ENCODE assay signal across 2 cellular contexts in genomic region chr11:123163621-123164020, GRCh38.
TF ChIP-seq lines count a peak whose summit lies in the region.

No MANE protein-coding gene starts in this region.

TF ChIP-seq in IMR-90, 13 proteins besides CTCF, POLR2A, EP300 and RAD21:
- TF ChIP-seq NFE2L2 (IDR thresholded peaks at IDR 0.05; ENCODE audit: low read depth, low read length) (no peak), MXI1 (IDR thresholded peaks at IDR 0.05; ENCODE audit: borderline replicate concordance, low read depth, low read length) (no peak), SMC3 (IDR thresholded peaks at IDR 0.05; ENCODE audit: low read depth, low read length) (peak; percentile 7; the same call in 1 of the 2 replicates), RFX5 (IDR thresholded peaks at IDR 0.05; ENCODE audit: low read depth, low read length) (no peak)

TF ChIP-seq in K562, 482 proteins besides CTCF, POLR2A, EP300 and RAD21:
- no peak for TF ChIP-seq SETDB1 (IDR thresholded peaks at IDR 0.05; ENCODE audit: low read length)
- TF ChIP-seq POLR2AphosphoS5 (IDR thresholded peaks at IDR 0.05; ENCODE audit: control insufficient read depth, insufficient read depth, low read depth, low read length) = no peak
- no peak for TF ChIP-seq ZKSCAN1 (IDR thresholded peaks at IDR 0.05; ENCODE audit: low read depth, low read length)
- TF ChIP-seq KAT8 (IDR thresholded peaks at IDR 0.05; ENCODE audit: low read depth) = no peak
- no peak for TF ChIP-seq ZNF589 (CRISPR knock-in tag; IDR thresholded peaks at IDR 0.05; ENCODE audit: low read depth)
- TF ChIP-seq SRF (CRISPR knock-in tag; IDR thresholded peaks at IDR 0.05) = no peak
- TF ChIP-seq EHMT2 (IDR thresholded peaks at IDR 0.05) = no peak
- TF ChIP-seq CEBPG (CRISPR knock-in tag; IDR thresholded peaks at IDR 0.05) = no peak
- TF ChIP-seq CEBPG (tag; conservative IDR thresholded peaks at IDR 0.05 in 1 of 2, IDR thresholded peaks at IDR 0.05 in 1 of 2) = no peak
- TF ChIP-seq PRDM10 (IDR thresholded peaks at IDR 0.05; ENCODE audit: partially characterized antibody) = no peak
- no peak for TF ChIP-seq CREB3L1 (IDR thresholded peaks at IDR 0.05; ENCODE audit: borderline replicate concordance, low read depth)
- TF ChIP-seq NFRKB (IDR thresholded peaks at IDR 0.05; ENCODE audit: low read depth) = no peak
- no peak for TF ChIP-seq MAFK (IDR thresholded peaks at IDR 0.05; ENCODE audit: low read length)
- TF ChIP-seq HNRNPL (IDR thresholded peaks at IDR 0.05; ENCODE audit: low read depth, low read length) = no peak
- TF ChIP-seq HMGN3 (IDR thresholded peaks at IDR 0.05; ENCODE audit: borderline replicate concordance, extremely low read depth, insufficient read length, low read depth, low read length) = no peak
- no peak for TF ChIP-seq ZNF311 (CRISPR knock-in tag; IDR thresholded peaks at IDR 0.05)
- no peak for TF ChIP-seq MAZ (CRISPR knock-in tag; conservative IDR thresholded peaks at IDR 0.05 in 1 of 2, IDR thresholded peaks at IDR 0.05 in 1 of 2)
- TF ChIP-seq ILK (tag; IDR thresholded peaks at IDR 0.05; ENCODE audit: borderline replicate concordance, low read depth) = no peak
- no peak for TF ChIP-seq FOXM1 (IDR thresholded peaks at IDR 0.05; ENCODE audit: low read depth)
- no peak for TF ChIP-seq FOXM1 (CRISPR knock-in tag; IDR thresholded peaks at IDR 0.05; ENCODE audit: low read depth)
- TF ChIP-seq GTF2B (IDR thresholded peaks at IDR 0.05; ENCODE audit: extremely low read depth, insufficient read length) = no peak
TF ChIP-seq in K562: peak in this region for 0.
